ENCODE assay signal across 8 cellular contexts in genomic region chr1:151198254-151199127, GRCh38. TPM values are rescaled to one million over a fixed set of nuclear protein-coding genes. Genes with fewer than 3 reads are reported as not detected.
DNase-seq lines count a peak whose midpoint lies in the region; ATAC-seq and TF ChIP-seq lines count a peak whose summit lies in the region.

TSS of gene PIP5K1A (plus strand) at chr1:151198552. CDS start at chr1:151198997, 445 bp downstream.

- ATAC-seq in HG02571 (IDR thresholded peaks at IDR 0.05; ENCODE audit: unreplicated experiment) (peak; percentile 78), SK-N-SH treated with all-trans-retinoic acid at 6 μM for 48 hours (peak; percentile 77)

- no peak for TF ChIP-seq EP300 in suprapubic skin (IDR thresholded peaks at IDR 0.05)

- peaks cover 45% of the 10 kb centered on the region for H3K4me1 Mint-ChIP-seq in activated naive CD4-positive, alpha-beta T cell treated with anti-CD3 and anti-CD28 coated beads, Interleukin-2, amount 50 U/mL, for 24 hours

- H3K27ac Mint-ChIP-seq in activated naive CD4-positive, alpha-beta T cell treated with anti-CD3 and anti-CD28 coated beads, Interleukin-2, amount 50 U/mL, for 24 hours, result peak within 1 kb of the TSS; percentile 99

- H3K36me3 ChIP-seq in suprapubic skin, result peaks cover 13% of the 10 kb centered on the region

- DNase-seq in GM04504 (ENCODE audit: low read depth) (peak; percentile 98), NCI-H1092 (lab: John Stamatoyannopoulos, UW) (peak; percentile 100), globus pallidus (ENCODE audit: low spot score) (peak; percentile 98), nucleus accumbens (lab: John Stamatoyannopoulos, UW) (peak; percentile 45 to 100 (median 97)), suprapubic skin (ENCODE audit: low spot score in 2 of 2) (peak; percentile 100)

- H3K4me3 ChIP-seq in suprapubic skin, result peak within 1 kb of the TSS; percentile 77

- TF ChIP-seq CTCF in suprapubic skin (IDR thresholded peaks at IDR 0.05), result no peak

- under 1% methylated on average over 50 of the region's 60 CpGs for WGBS in suprapubic skin

- H3K27me3 ChIP-seq in suprapubic skin, result no peaks in the 10 kb centered on the region

- H3K9me3 Mint-ChIP-seq in activated naive CD4-positive, alpha-beta T cell treated with anti-CD3 and anti-CD28 coated beads, Interleukin-2, amount 50 U/mL, for 24 hours, result no peaks in the 10 kb centered on the region

- H3K27ac ChIP-seq in suprapubic skin, result peak within 1 kb of the TSS; percentile 97

- TF ChIP-seq POLR2A in suprapubic skin (IDR thresholded peaks at IDR 0.05), result peak in 1 of 2 donors; percentile 85

- no peaks in the 10 kb centered on the region for H3K27me3 Mint-ChIP-seq in activated naive CD4-positive, alpha-beta T cell treated with anti-CD3 and anti-CD28 coated beads, Interleukin-2, amount 50 U/mL, for 24 hours

- peaks cover 11% of the 10 kb centered on the region for H3K36me3 Mint-ChIP-seq in activated naive CD4-positive, alpha-beta T cell treated with anti-CD3 and anti-CD28 coated beads, Interleukin-2, amount 50 U/mL, for 24 hours

- peaks cover 55% of the 10 kb centered on the region for H3K4me1 ChIP-seq in suprapubic skin

- H3K4me3 Mint-ChIP-seq in activated naive CD4-positive, alpha-beta T cell treated with anti-CD3 and anti-CD28 coated beads, Interleukin-2, amount 50 U/mL, for 24 hours, result peak within 1 kb of the TSS; percentile 100

- no peaks in the 10 kb centered on the region for H3K9me3 ChIP-seq in suprapubic skin

TF ChIP-seq in SK-N-SH treated with all-trans-retinoic acid at 6 μM for 48 hours, 23 proteins besides CTCF, POLR2A, EP300 and RAD21:
- no peak for TF ChIP-seq ZFP30 (CRISPR knock-in tag; IDR thresholded peaks at IDR 0.05)
- no peak for TF ChIP-seq ESRRG (CRISPR knock-in tag; IDR thresholded peaks at IDR 0.05)
- TF ChIP-seq ARNTL (CRISPR knock-in tag; IDR thresholded peaks at IDR 0.05; ENCODE audit: borderline replicate concordance, low read depth), result no peak
- no peak for TF ChIP-seq ZC3H10 (CRISPR knock-in tag; IDR thresholded peaks at IDR 0.05)
- TF ChIP-seq TCF4 (CRISPR knock-in tag; IDR thresholded peaks at IDR 0.05; ENCODE audit: borderline replicate concordance), result no peak
- TF ChIP-seq ZFP3 (CRISPR knock-in tag; IDR thresholded peaks at IDR 0.05), result no peak
- no peak for TF ChIP-seq TSHZ2 (CRISPR knock-in tag; IDR thresholded peaks at IDR 0.05)
- no peak for TF ChIP-seq POU6F1 (CRISPR knock-in tag; IDR thresholded peaks at IDR 0.05; ENCODE audit: borderline replicate concordance, low read depth)
- TF ChIP-seq TOX (CRISPR knock-in tag; IDR thresholded peaks at IDR 0.05; ENCODE audit: borderline replicate concordance), result no peak
- no peak for TF ChIP-seq PATZ1 (CRISPR knock-in tag; IDR thresholded peaks at IDR 0.05; ENCODE audit: borderline replicate concordance)
- no peak for TF ChIP-seq ZNF8 (CRISPR knock-in tag; IDR thresholded peaks at IDR 0.05)
- TF ChIP-seq BACH2 (CRISPR knock-in tag; IDR thresholded peaks at IDR 0.05; ENCODE audit: borderline replicate concordance), result no peak

RNA-seq across cellular contexts. Expression of gene PIP5K1A, which starts in this region (rescaled TPM):
- total RNA-seq in suprapubic skin, result 100 to 1,000 TPM in 1 of 4 donors, 10 to 100 TPM in 3; 41.6 to 120 (median 51.6) TPM

Comparison
In these comparisons a context has a peak if more than half of its experiments do, and no peak if none do; other contexts are left out.
1. Peak in every context shown above with its lines: DNase-seq, ATAC-seq, H3K4me3 ChIP-seq and H3K27ac ChIP-seq.